In genomic region chr7:99027841-99028240, GRCh38 we compare ENCODE assay signal across 1 cellular context.
TF ChIP-seq lines count a peak whose summit lies in the region.

No MANE protein-coding gene starts in this region.

TF ChIP-seq in K562, 482 proteins besides CTCF, POLR2A, EP300 and RAD21 (continued from another document):
- TF ChIP-seq ZNF395 (CRISPR knock-in tag; IDR thresholded peaks at IDR 0.05) (no peak), C11orf30 (IDR thresholded peaks at IDR 0.05; ENCODE audit: low read depth) (no peak)
